In the genomic region with DNA sequence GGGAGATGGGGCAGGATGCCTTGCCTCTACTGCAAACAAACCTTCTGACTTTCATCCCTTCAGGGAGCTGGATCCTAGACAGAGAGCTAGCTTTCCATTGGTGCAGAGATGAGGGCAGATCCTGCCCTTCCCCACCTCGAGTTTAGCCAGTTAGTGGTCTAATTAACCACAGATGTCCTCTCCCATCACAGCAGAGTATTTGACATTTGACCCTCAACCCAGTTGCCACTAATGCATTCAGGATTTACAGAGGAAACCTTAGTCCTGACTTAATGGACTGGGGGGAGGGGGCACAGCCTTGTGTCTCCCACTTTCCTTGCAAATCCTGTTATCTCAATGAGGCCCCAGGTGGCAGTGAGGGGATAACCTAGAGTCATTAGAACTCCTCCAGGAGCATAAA, we compare ENCODE assay signal across 13 cellular contexts. TPM values are rescaled to one million over a fixed set of nuclear protein-coding genes. Genes with fewer than 3 reads are reported as not detected.
DNase-seq lines count a peak whose midpoint lies in the region; ATAC-seq and TF ChIP-seq lines count a peak whose summit lies in the region.
"Had no signal": no experiment of that assay in that cellular context is flagged by ENCODE, and none has a peak within 500 bp of the region (broad histone marks: within the 10 kb centered on the region; RNA-seq: fewer than 3 reads in every experiment).

No MANE protein-coding gene starts in this region.

- WGBS in HUES64: 19% methylated on average over 1 of the region's 1 CpG

- no peak for ATAC-seq in stimulated activated effector memory CD8-positive, alpha-beta T cell treated with anti-CD3 and anti-CD28 coated beads, Interleukin-12 subunit alpha, Interleukin-12 subunit beta, amount 100 ng/mL, for 72 hours
- no peak for ATAC-seq in natural killer cell treated with Interleukin-12 subunit alpha and Interleukin-12 subunit beta and Interleukin-15 and Interleukin-18, amount 100 ng/mL, for 72 hours

- H3K27ac Mint-ChIP-seq in stimulated activated effector memory CD8-positive, alpha-beta T cell treated with anti-CD3 and anti-CD28 coated beads, Interleukin-12 subunit alpha, Interleukin-12 subunit beta, amount 100 ng/mL, for 72 hours: peak overlapping the region; percentile 54
- H3K27ac Mint-ChIP-seq in natural killer cell treated with Interleukin-12 subunit alpha and Interleukin-12 subunit beta and Interleukin-15 and Interleukin-18, amount 100 ng/mL, for 72 hours: no peak overlapping the region

- no peaks in the 10 kb centered on the region for H3K27me3 Mint-ChIP-seq in natural killer cell treated with Interleukin-12 subunit alpha and Interleukin-12 subunit beta and Interleukin-15 and Interleukin-18, amount 100 ng/mL, for 72 hours
- H3K27me3 Mint-ChIP-seq: CD4-positive, CD25-positive, alpha-beta regulatory T cell had no signal

- H3K9ac ChIP-seq in HUES64 (ENCODE audit: low read depth, low read length): no peak overlapping the region

- no peaks in the 10 kb centered on the region for H3K9me3 ChIP-seq in HUES64 (ENCODE audit: insufficient read depth, low read depth, low read length)
- H3K9me3 ChIP-seq: upper lobe of left lung had no signal

- H3K4me3 ChIP-seq in HUES64 (ENCODE audit: low read length): no peak overlapping the region
- no peak overlapping the region for H3K4me3 ChIP-seq in foreskin fibroblast (ENCODE audit: low read depth in 1 of 2, low read length in 2 of 2)
- H3K4me3 ChIP-seq: dorsolateral prefrontal cortex, upper lobe of left lung had no signal

- no peak for TF ChIP-seq CTCF in VCaP (conservative IDR thresholded peaks at IDR 0.05)
- no peak for TF ChIP-seq CTCF in foreskin fibroblast (IDR thresholded peaks at IDR 0.05; ENCODE audit: low read depth, low read length)

- no peak overlapping the region for H3K4me3 Mint-ChIP-seq in stimulated activated effector memory CD8-positive, alpha-beta T cell treated with anti-CD3 and anti-CD28 coated beads, Interleukin-12 subunit alpha, Interleukin-12 subunit beta, amount 100 ng/mL, for 72 hours
- H3K4me3 Mint-ChIP-seq in natural killer cell treated with Interleukin-12 subunit alpha and Interleukin-12 subunit beta and Interleukin-15 and Interleukin-18, amount 100 ng/mL, for 72 hours: no peak overlapping the region
- H3K4me3 Mint-ChIP-seq: CD4-positive, CD25-positive, alpha-beta regulatory T cell had no signal

- no peaks in the 10 kb centered on the region for H3K9me3 Mint-ChIP-seq in stimulated activated effector memory CD8-positive, alpha-beta T cell treated with anti-CD3 and anti-CD28 coated beads, Interleukin-12 subunit alpha, Interleukin-12 subunit beta, amount 100 ng/mL, for 72 hours
- H3K9me3 Mint-ChIP-seq in natural killer cell treated with Interleukin-12 subunit alpha and Interleukin-12 subunit beta and Interleukin-15 and Interleukin-18, amount 100 ng/mL, for 72 hours: no peaks in the 10 kb centered on the region
- H3K9me3 Mint-ChIP-seq: CD4-positive, CD25-positive, alpha-beta regulatory T cell had no signal

- no peaks in the 10 kb centered on the region for H3K27me3 ChIP-seq in HUES64 (ENCODE audit: insufficient read depth, low read length)
- H3K27me3 ChIP-seq: dorsolateral prefrontal cortex, upper lobe of left lung had no signal

- DNase-seq in foreskin fibroblast: peak; percentile 34 to 94
- DNase-seq in stimulated activated effector memory CD8-positive, alpha-beta T cell treated with anti-CD3 and anti-CD28 coated beads, Interleukin-12 subunit alpha, Interleukin-12 subunit beta, amount 100 ng/mL, for 72 hours (ENCODE audit: low spot score in 2 of 2): no peak
- DNase-seq in T1000 (lab: John Stamatoyannopoulos, UW): no peak
- DNase-seq in natural killer cell treated with Interleukin-12 subunit alpha and Interleukin-12 subunit beta and Interleukin-15 and Interleukin-18, amount 100 ng/mL, for 72 hours (ENCODE audit: low spot score): no peak
- DNase-seq in activated CD8-positive, alpha-beta memory T cell treated with anti-CD3 and anti-CD28 coated beads for 24 hours: no peak
- DNase-seq: activated effector memory CD4-positive, alpha-beta T cell treated with anti-CD3 and anti-CD28 coated beads, Interleukin-2, amount 50 U/mL, for 16 hours; CD4-positive, CD25-positive, alpha-beta regulatory T cell; DMS79 treated with DMSO at 0.1 percent for 48 hours; dorsolateral prefrontal cortex; stimulated activated CD4-positive, alpha-beta T cell treated with anti-CD3 and anti-CD28 coated beads, Interleukin-1b, Interleukin-23, amount 100 ng/mL, for 48 hours; upper lobe of left lung had no signal

- H3K36me3 Mint-ChIP-seq in stimulated activated effector memory CD8-positive, alpha-beta T cell treated with anti-CD3 and anti-CD28 coated beads, Interleukin-12 subunit alpha, Interleukin-12 subunit beta, amount 100 ng/mL, for 72 hours: peaks cover 41% of the 10 kb centered on the region
- H3K36me3 Mint-ChIP-seq in natural killer cell treated with Interleukin-12 subunit alpha and Interleukin-12 subunit beta and Interleukin-15 and Interleukin-18, amount 100 ng/mL, for 72 hours: peaks cover 5% of the 10 kb centered on the region

- peaks cover 34% of the 10 kb centered on the region for H3K36me3 ChIP-seq in HUES64 (ENCODE audit: insufficient read depth, low read length)

- peak overlapping the region; percentile 49; the same call in 1 of the 2 replicates for H3K27ac ChIP-seq in HUES64 (ENCODE audit: low read depth, low read length)
- peak overlapping the region; percentile 37; the same call in 1 of the 2 replicates for H3K27ac ChIP-seq in VCaP

- H3K4me1 ChIP-seq in HUES64 (ENCODE audit: insufficient read depth, low read length): peaks cover 15% of the 10 kb centered on the region; the same call in 1 of the 2 replicates

- peaks cover 12% of the 10 kb centered on the region for H3K4me1 Mint-ChIP-seq in stimulated activated effector memory CD8-positive, alpha-beta T cell treated with anti-CD3 and anti-CD28 coated beads, Interleukin-12 subunit alpha, Interleukin-12 subunit beta, amount 100 ng/mL, for 72 hours
- H3K4me1 Mint-ChIP-seq in natural killer cell treated with Interleukin-12 subunit alpha and Interleukin-12 subunit beta and Interleukin-15 and Interleukin-18, amount 100 ng/mL, for 72 hours (ENCODE audit: low read depth in 2 of 2): no peaks in the 10 kb centered on the region

RNA-seq across cellular contexts. Expression of gene PIP4K2B, which starts 10.2 kb away (rescaled TPM):
- 34.8 TPM for polyA plus RNA-seq in HUES64 (2013, experiment 1 of 2)
- 37.9 TPM for polyA plus RNA-seq in HUES64 (2013, experiment 2 of 2)
- 10 to 100 TPM; 25.4 to 33.2 TPM for total RNA-seq in natural killer cell treated with Interleukin-12 subunit alpha and Interleukin-12 subunit beta and Interleukin-15 and Interleukin-18, amount 100 ng/mL, for 72 hours

RNA-seq across cellular contexts. Expression of gene CWC25, which starts 35.9 kb away (rescaled TPM):
- 11.0 TPM for polyA plus RNA-seq in HUES64 (2013, experiment 1 of 2)
- 9.5 TPM for polyA plus RNA-seq in HUES64 (2013, experiment 2 of 2)
- 10 to 100 TPM; 36.8 to 39.3 TPM for total RNA-seq in natural killer cell treated with Interleukin-12 subunit alpha and Interleukin-12 subunit beta and Interleukin-15 and Interleukin-18, amount 100 ng/mL, for 72 hours

RNA-seq across cellular contexts. Expression of gene PSMB3, which starts 36.6 kb away (rescaled TPM):
- polyA plus RNA-seq in HUES64 (2013, experiment 1 of 2): 264 TPM
- polyA plus RNA-seq in HUES64 (2013, experiment 2 of 2): 279 TPM
- total RNA-seq in natural killer cell treated with Interleukin-12 subunit alpha and Interleukin-12 subunit beta and Interleukin-15 and Interleukin-18, amount 100 ng/mL, for 72 hours: 100 to 1,000 TPM; 288 to 306 TPM

RNA-seq across cellular contexts. Expression of gene PCGF2, which starts 41.0 kb away (rescaled TPM):
- 56.6 TPM for polyA plus RNA-seq in HUES64 (2013, experiment 1 of 2)
- polyA plus RNA-seq in HUES64 (2013, experiment 2 of 2): 57.9 TPM
- total RNA-seq in natural killer cell treated with Interleukin-12 subunit alpha and Interleukin-12 subunit beta and Interleukin-15 and Interleukin-18, amount 100 ng/mL, for 72 hours: not detected
- polyA plus RNA-seq: CD4-positive, CD25-positive, alpha-beta regulatory T cell had no signal

RNA-seq across cellular contexts. Expression of gene CISD3, which starts 59.0 kb away (rescaled TPM):
- 10.7 TPM for polyA plus RNA-seq in HUES64 (2013, experiment 1 of 2)
- 11.2 TPM for polyA plus RNA-seq in HUES64 (2013, experiment 2 of 2)
- 10 to 100 TPM; 48.3 to 58.7 TPM for total RNA-seq in natural killer cell treated with Interleukin-12 subunit alpha and Interleukin-12 subunit beta and Interleukin-15 and Interleukin-18, amount 100 ng/mL, for 72 hours

Comparison
In these comparisons a context has a peak if more than half of its experiments do, and no peak if none do; other contexts are left out.
1. DNase-seq: peak in foreskin fibroblast (2 of 2); none in stimulated activated effector memory CD8-positive, alpha-beta T cell treated with anti-CD3 and anti-CD28 coated beads, Interleukin-12 subunit alpha, Interleukin-12 subunit beta, amount 100 ng/mL, for 72 hours (0 of 2), T1000 (single experiment), natural killer cell treated with Interleukin-12 subunit alpha and Interleukin-12 subunit beta and Interleukin-15 and Interleukin-18, amount 100 ng/mL, for 72 hours (single experiment) and activated CD8-positive, alpha-beta memory T cell treated with anti-CD3 and anti-CD28 coated beads for 24 hours (single experiment).